ENCODE assay signal across 21 cellular contexts in genomic region chr1:58710190-58710589, GRCh38.
"Had no signal": no experiment of that assay in that cellular context is flagged by ENCODE, and none has a peak within 500 bp of the region (broad histone marks: within the 10 kb centered on the region; RNA-seq: fewer than 3 reads in every experiment).

No MANE protein-coding gene starts in this region.

- FAIRE-seq: endothelial cell of umbilical vein had no signal

- DNase-seq: activated B cell treated with CpG ODN at 0.5 μM for 24 hours; activated CD4-positive, alpha-beta T cell treated with anti-CD3 and anti-CD28 coated beads for 4 hours; activated CD8-positive, alpha-beta T cell treated with anti-CD3 and anti-CD28 coated beads for 36 hours; activated naive CD4-positive, alpha-beta T cell treated with Interleukin-2 at 50 U/mL for 16 hours; activated naive CD8-positive, alpha-beta T cell treated with anti-CD3 and anti-CD28 coated beads, Interleukin-2, amount 10 ng/mL, durations not matched to agents 7 days and 5 days; activated T-cell treated with anti-CD3 and anti-CD28 coated beads, Interleukin-2, amount 50 U/mL, for 1 hour; amygdala; body of pancreas; cortex of kidney; effector CD8-positive, alpha-beta T cell; posterior cingulate gyrus; spleen; stimulated activated CD4-positive, alpha-beta T cell treated with anti-CD3 and anti-CD28 coated beads, Interleukin-4, amount 100 ng/mL, for 4 hours; T-cell; upper lobe of left lung had no signal

- H3K9me3 ChIP-seq: body of pancreas, spleen, thoracic aorta, upper lobe of left lung had no signal

- H3K27me3 Mint-ChIP-seq: activated B cell treated with CpG ODN at 0.5 μM for 24 hours; activated CD8-positive, alpha-beta T cell treated with anti-CD3 and anti-CD28 coated beads for 36 hours; activated T-helper 17 cell treated with anti-CD3 and anti-CD28 coated beads, Interleukin-2, amount 50 U/mL, for 72 hours; central memory CD8-positive, alpha-beta T cell; natural killer cell treated with Interleukin-12 subunit alpha and Interleukin-12 subunit beta and Interleukin-15 and Interleukin-18, amount 100 ng/mL, for 72 hours; stimulated activated memory B cell treated with anti-CD40 and anti-IgM and Interleukin-4, amounts not matched to agents 10 μg/mL and 1 μg/mL and 100 μg/mL, for 72 hours; T-cell had no signal

- H3K36me3 ChIP-seq: spleen, thoracic aorta, upper lobe of left lung had no signal

- H3K27ac ChIP-seq: body of pancreas, thoracic aorta, upper lobe of left lung had no signal

- H3K4me3 Mint-ChIP-seq: activated B cell treated with CpG ODN at 0.5 μM for 24 hours; activated CD8-positive, alpha-beta T cell treated with anti-CD3 and anti-CD28 coated beads for 36 hours; activated naive CD8-positive, alpha-beta T cell treated with anti-CD3 and anti-CD28 coated beads, Interleukin-2, amount 10 ng/mL, durations not matched to agents 7 days and 5 days; activated T-helper 17 cell treated with anti-CD3 and anti-CD28 coated beads, Interleukin-2, amount 50 U/mL, for 72 hours; central memory CD8-positive, alpha-beta T cell; natural killer cell treated with Interleukin-12 subunit alpha and Interleukin-12 subunit beta and Interleukin-15 and Interleukin-18, amount 100 ng/mL, for 72 hours; stimulated activated memory B cell treated with anti-CD40 and anti-IgM and Interleukin-4, amounts not matched to agents 10 μg/mL and 1 μg/mL and 100 μg/mL, for 72 hours; T-cell had no signal

- H3K4me1 Mint-ChIP-seq: activated naive CD8-positive, alpha-beta T cell treated with anti-CD3 and anti-CD28 coated beads, Interleukin-2, amount 10 ng/mL, durations not matched to agents 7 days and 5 days; activated T-helper 17 cell treated with anti-CD3 and anti-CD28 coated beads, Interleukin-2, amount 50 U/mL, for 72 hours; stimulated activated memory B cell treated with anti-CD40 and anti-IgM and Interleukin-4, amounts not matched to agents 10 μg/mL and 1 μg/mL and 100 μg/mL, for 72 hours; T-cell had no signal

- H3K27ac Mint-ChIP-seq: activated B cell treated with CpG ODN at 0.5 μM for 24 hours; activated CD8-positive, alpha-beta T cell treated with anti-CD3 and anti-CD28 coated beads for 36 hours; activated naive CD8-positive, alpha-beta T cell treated with anti-CD3 and anti-CD28 coated beads, Interleukin-2, amount 10 ng/mL, durations not matched to agents 7 days and 5 days; activated T-helper 17 cell treated with anti-CD3 and anti-CD28 coated beads, Interleukin-2, amount 50 U/mL, for 72 hours; natural killer cell treated with Interleukin-12 subunit alpha and Interleukin-12 subunit beta and Interleukin-15 and Interleukin-18, amount 100 ng/mL, for 72 hours; stimulated activated memory B cell treated with anti-CD40 and anti-IgM and Interleukin-4, amounts not matched to agents 10 μg/mL and 1 μg/mL and 100 μg/mL, for 72 hours; T-cell had no signal

- H3K4me1 ChIP-seq: body of pancreas had no signal

- H3K36me3 Mint-ChIP-seq: natural killer cell treated with Interleukin-12 subunit alpha and Interleukin-12 subunit beta and Interleukin-15 and Interleukin-18, amount 100 ng/mL, for 72 hours; stimulated activated memory B cell treated with anti-CD40 and anti-IgM and Interleukin-4, amounts not matched to agents 10 μg/mL and 1 μg/mL and 100 μg/mL, for 72 hours; T-cell had no signal

- H3K27me3 ChIP-seq: body of pancreas, spleen, upper lobe of left lung had no signal

- H3K4me3 ChIP-seq: body of pancreas, spleen, thoracic aorta, upper lobe of left lung had no signal

- ATAC-seq: activated CD8-positive, alpha-beta T cell treated with anti-CD3 and anti-CD28 coated beads for 36 hours; activated T-helper 17 cell treated with anti-CD3 and anti-CD28 coated beads, Interleukin-2, amount 50 U/mL, for 72 hours; body of pancreas; natural killer cell treated with Interleukin-12 subunit alpha and Interleukin-12 subunit beta and Interleukin-15 and Interleukin-18, amount 100 ng/mL, for 72 hours; stimulated activated memory B cell treated with anti-CD40 and anti-IgM and Interleukin-4, amounts not matched to agents 10 μg/mL and 1 μg/mL and 100 μg/mL, for 72 hours; T-cell had no signal

- H3K9me3 Mint-ChIP-seq: activated B cell treated with CpG ODN at 0.5 μM for 24 hours; activated CD8-positive, alpha-beta T cell treated with anti-CD3 and anti-CD28 coated beads for 36 hours; activated T-helper 17 cell treated with anti-CD3 and anti-CD28 coated beads, Interleukin-2, amount 50 U/mL, for 72 hours; central memory CD8-positive, alpha-beta T cell; natural killer cell treated with Interleukin-12 subunit alpha and Interleukin-12 subunit beta and Interleukin-15 and Interleukin-18, amount 100 ng/mL, for 72 hours; stimulated activated memory B cell treated with anti-CD40 and anti-IgM and Interleukin-4, amounts not matched to agents 10 μg/mL and 1 μg/mL and 100 μg/mL, for 72 hours; T-cell had no signal
